Comparison of ENCODE assay signal across 8 cellular contexts in the genomic region with DNA sequence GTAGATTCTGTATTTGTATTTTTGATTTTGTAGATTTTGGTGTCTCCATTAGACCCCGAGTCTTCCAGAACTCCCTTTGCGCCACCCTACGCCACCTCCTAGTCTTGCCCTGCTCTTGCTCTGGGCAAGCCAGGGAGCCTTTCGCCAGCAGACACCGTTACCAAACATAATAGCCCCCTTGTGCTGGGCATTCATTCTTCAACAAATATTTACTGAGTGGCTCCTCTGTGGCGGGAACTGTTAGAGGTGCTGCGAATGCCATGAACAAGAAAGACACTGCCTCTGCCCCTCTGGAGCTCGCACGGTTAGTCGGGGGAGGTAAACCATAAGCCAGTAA. TPM values are rescaled to one million over a fixed set of nuclear protein-coding genes. Genes with fewer than 3 reads are reported as not detected.
DNase-seq lines count a peak whose midpoint lies in the region; ATAC-seq and TF ChIP-seq lines count a peak whose summit lies in the region.

No MANE protein-coding gene starts in this region.

- no peak for ATAC-seq in HG03342 (IDR thresholded peaks at IDR 0.05; ENCODE audit: unreplicated experiment)

- H3K36me3 ChIP-seq in esophagus muscularis mucosa (no peaks in the 10 kb centered on the region), parathyroid adenoma (ENCODE audit: control insufficient read depth, insufficient read depth, low read length) (no peaks in the 10 kb centered on the region)

- no peaks in the 10 kb centered on the region for H3K9me3 ChIP-seq in esophagus muscularis mucosa
- no peaks in the 10 kb centered on the region for H3K9me3 ChIP-seq in parathyroid adenoma (ENCODE audit: control insufficient read depth, low read length)

- no peaks in the 10 kb centered on the region for H3K36me3 Mint-ChIP-seq in activated T-cell treated with anti-CD3 and anti-CD28 coated beads, Interleukin-2, amount 50 U/mL, for 24 hours (ENCODE audit: low read depth)

- H3K27me3 ChIP-seq in esophagus muscularis mucosa (no peaks in the 10 kb centered on the region), parathyroid adenoma (ENCODE audit: control insufficient read depth, insufficient read depth, low read length) (no peaks in the 10 kb centered on the region)

- WGBS in esophagus muscularis mucosa = 31% methylated on average over 10 of the region's 10 CpGs

- no peaks in the 10 kb centered on the region for H3K9me3 Mint-ChIP-seq in activated T-cell treated with anti-CD3 and anti-CD28 coated beads, Interleukin-2, amount 50 U/mL, for 24 hours

- H3K4me1 ChIP-seq in esophagus muscularis mucosa = peaks cover 12 to 25% (median 20%) of the 10 kb centered on the region in 4 donors
- H3K4me1 ChIP-seq in parathyroid adenoma = peaks cover 15% of the 10 kb centered on the region

- peak overlapping the region; percentile 83 to 94 (median 92) for H3K4me3 ChIP-seq in esophagus muscularis mucosa
- H3K4me3 ChIP-seq in parathyroid adenoma (ENCODE audit: low read depth, low read length) = peak overlapping the region; percentile 56

- intact Hi-C loops in esophagus muscularis mucosa (cut with DNase I) = no loop called here

- H3K4me2 ChIP-seq in parathyroid adenoma (ENCODE audit: low read length) = peak overlapping the region; percentile 81

- H3K4me1 Mint-ChIP-seq in activated T-cell treated with anti-CD3 and anti-CD28 coated beads, Interleukin-2, amount 50 U/mL, for 24 hours (ENCODE audit: low read depth) = peaks cover 18% of the 10 kb centered on the region

- peak overlapping the region; percentile 92 for H2AFZ ChIP-seq in parathyroid adenoma

- CTCF ChIA-PET in RWPE1 (lab: Yijun Ruan, JAX) = interaction anchor here (0.6 to 1.1 kb wide), 2 partner anchors 29 to 856 kb away, joined by 4 to 5 read pairs; no protein-coding TSS in a partner anchor

- TF ChIP-seq EP300 in esophagus muscularis mucosa (IDR thresholded peaks at IDR 0.05) = no peak

- peak overlapping the region; percentile 81 for H3K4me3 Mint-ChIP-seq in activated T-cell treated with anti-CD3 and anti-CD28 coated beads, Interleukin-2, amount 50 U/mL, for 24 hours

- H3K79me2 ChIP-seq in parathyroid adenoma = peaks cover 9% of the 10 kb centered on the region

- no peak for TF ChIP-seq POLR2A in esophagus muscularis mucosa (IDR thresholded peaks at IDR 0.05; ENCODE audit: low read depth)

- H3K9ac ChIP-seq in parathyroid adenoma = no peak overlapping the region

- DNase-seq in activated T-cell treated with anti-CD3 and anti-CD28 coated beads, Interleukin-2, amount 50 U/mL, for 24 hours = no peak
- DNase-seq in activated T-cell treated with anti-CD3 and anti-CD28 coated beads, Interleukin-2, amount 50 U/mL, for 48 hours = no peak
- DNase-seq in RWPE1 (ENCODE audit: low spot score) = no peak
- DNase-seq in esophagus muscularis mucosa (ENCODE audit: extremely low spot score) = no peak
- DNase-seq in GM19240 (ENCODE audit: insufficient read length, low spot score) = no peak
- DNase-seq in NCI-H187 treated with DMSO at 0.1 percent for 48 hours (lab: John Stamatoyannopoulos, UW) = no peak

- POLR2A ChIA-PET in RWPE1 (lab: Yijun Ruan, JAX; ENCODE audit: low non-redundant PET) = interaction anchor here (0.7 kb wide), 1 partner anchor 108 kb away, joined by 4 read pairs; no protein-coding TSS in a partner anchor

- no peak for TF ChIP-seq CTCF in RWPE1 (conservative IDR thresholded peaks at IDR 0.05; ENCODE audit: low read depth)
- no peak for TF ChIP-seq CTCF in esophagus muscularis mucosa (IDR thresholded peaks at IDR 0.05)
- no peak for TF ChIP-seq CTCF in parathyroid adenoma (IDR thresholded peaks at IDR 0.05)

- H3K27me3 Mint-ChIP-seq in activated T-cell treated with anti-CD3 and anti-CD28 coated beads, Interleukin-2, amount 50 U/mL, for 24 hours = peaks cover 40% of the 10 kb centered on the region

- peak overlapping the region; percentile 94 for H3K27ac Mint-ChIP-seq in activated T-cell treated with anti-CD3 and anti-CD28 coated beads, Interleukin-2, amount 50 U/mL, for 24 hours

- H3K27ac ChIP-seq in RWPE1 = peak overlapping the region; percentile 86
- H3K27ac ChIP-seq in esophagus muscularis mucosa (replicated peaks in 1 of 4) = peak overlapping the region; percentile 65 to 80 (median 74)
- peak overlapping the region; percentile 89 for H3K27ac ChIP-seq in parathyroid adenoma

RNA-seq across cellular contexts. Expression of gene GPT2, which starts 0.8 kb away (rescaled TPM):
- total RNA-seq in esophagus muscularis mucosa = 1 to 10 TPM; 2.5 to 5.7 (median 3.6) TPM

RNA-seq across cellular contexts. Expression of gene C16orf87, which starts 52.3 kb away (rescaled TPM):
- 10 to 100 TPM in 1 of 4 donors, 1 to 10 TPM in 3; 7.0 to 11.2 (median 8.6) TPM for total RNA-seq in esophagus muscularis mucosa
